In genomic region chr20:36886859-36887778, GRCh38 we compare ENCODE assay signal across 8 cellular contexts. TPM values are rescaled to one million over a fixed set of nuclear protein-coding genes. Genes with fewer than 3 reads are reported as not detected.
DNase-seq lines count a peak whose midpoint lies in the region; ATAC-seq and TF ChIP-seq lines count a peak whose summit lies in the region.

No MANE protein-coding gene starts in this region.

- H3K9me3 ChIP-seq in A673 (ENCODE audit: low read depth, low read length, poor library complexity, severe bottlenecking): no peaks in the 10 kb centered on the region
- no peaks in the 10 kb centered on the region for H3K9me3 ChIP-seq in SK-N-MC (ENCODE audit: low read depth, low read length)
- H3K9me3 ChIP-seq in thoracic aorta: no peaks in the 10 kb centered on the region

- no peaks in the 10 kb centered on the region for H3K9me3 Mint-ChIP-seq in osteocyte (ENCODE audit: unreplicated experiment)

- intact Hi-C loops in A673 (cut with micrococcal nuclease; ENCODE audit: unreplicated experiment): loop anchor here (2.0 to 10.0 kb wide), 2 partner anchors 274 to 672 kb away; no protein-coding TSS in a partner anchor

- peaks cover 5% of the 10 kb centered on the region for H3K4me1 ChIP-seq in A673 (ENCODE audit: insufficient read depth, low read length, poor library complexity, severe bottlenecking)
- peaks cover 6 to 12% of the 10 kb centered on the region in 2 donors for H3K4me1 ChIP-seq in thoracic aorta (ENCODE audit: control insufficient read depth in 1 of 2, low read depth in 2 of 2)

- peak; percentile 53 for ATAC-seq in GM19043 (IDR thresholded peaks at IDR 0.05; ENCODE audit: low read depth, unreplicated experiment)
- ATAC-seq in thoracic aorta (ENCODE audit: insufficient number of reproducible peaks, low FRiP score, low read depth): no peak

- H3K27me3 Mint-ChIP-seq in osteocyte (ENCODE audit: unreplicated experiment): peaks cover 4% of the 10 kb centered on the region

- H3K4me3 ChIP-seq in A673 (ENCODE audit: low read depth, low read length, poor library complexity, severe bottlenecking): no peak overlapping the region
- no peak overlapping the region for H3K4me3 ChIP-seq in SK-N-MC
- H3K4me3 ChIP-seq in thoracic aorta: peak overlapping the region; percentile 49

- H3K4me1 Mint-ChIP-seq in osteocyte (ENCODE audit: unreplicated experiment): peaks cover 11% of the 10 kb centered on the region

- H3K9ac ChIP-seq in SK-N-MC (ENCODE audit: insufficient read length): no peak overlapping the region

- no peak overlapping the region for H3K27ac ChIP-seq in A673 (ENCODE audit: low read depth, low read length, poor library complexity, severe bottlenecking)
- no peak overlapping the region for H3K27ac ChIP-seq in SK-N-MC
- H3K27ac ChIP-seq in thoracic aorta: no peak overlapping the region

- peak overlapping the region; percentile 38 for H3K4me3 Mint-ChIP-seq in osteocyte (ENCODE audit: unreplicated experiment)

- BruUV-seq in A673 (replicated peaks; lab: Mats Ljungman, UMichigan): no TSS peak

- H3K36me3 ChIP-seq in A673 (ENCODE audit: insufficient read depth, low read length, poor library complexity, severe bottlenecking) (no peaks in the 10 kb centered on the region), SK-N-MC (ENCODE audit: insufficient read depth, low read length) (no peaks in the 10 kb centered on the region), thoracic aorta (peaks cover 15% of the 10 kb centered on the region)

- TF ChIP-seq CTCF in A673 (conservative IDR thresholded peaks at IDR 0.05; ENCODE audit: low read depth, low read length) (peak; percentile 97), osteocyte (IDR thresholded peaks at IDR 0.05) (peak; percentile 96), thoracic aorta (IDR thresholded peaks at IDR 0.05) (peak; percentile 94)

- POLR2A ChIA-PET in A673 (lab: Charles Lee; ENCODE audit: low non-redundant PET): no interaction called here

- CTCF ChIA-PET in A673 (lab: Charles Lee): interaction anchor here (0.6 kb wide), 2 partner anchors 14 to 23 kb away, joined by 3 to 6 read pairs; no protein-coding TSS in a partner anchor

- H3K36me3 Mint-ChIP-seq in osteocyte (ENCODE audit: unreplicated experiment): peaks cover 4% of the 10 kb centered on the region

- H3K27me3 ChIP-seq in A673 (replicated peaks; ENCODE audit: insufficient read depth, low read depth, low read length, poor library complexity) (no peaks in the 10 kb centered on the region), thoracic aorta (replicated peaks; ENCODE audit: insufficient read depth) (no peaks in the 10 kb centered on the region)

- H3K27ac Mint-ChIP-seq in osteocyte (ENCODE audit: unreplicated experiment): no peak overlapping the region

- DNase-seq in A673 (ENCODE audit: low spot score): peak; percentile 88
- peak; percentile 87 for DNase-seq in NAMALWA (ENCODE audit: low spot score)
- DNase-seq in SK-N-MC (ENCODE audit: low read depth, low spot score): peak; percentile 30
- peak; percentile 84 for DNase-seq in activated naive CD4-positive, alpha-beta T cell treated with anti-CD3 and anti-CD28 coated beads, Interleukin-2, amount 50 U/mL, for 16 hours
- DNase-seq in glomerular visceral epithelial cell (ENCODE audit: extremely low spot score): peak; percentile 91
- peak; percentile 93 for DNase-seq in osteocyte (ENCODE audit: extremely low spot score, unreplicated experiment)
- DNase-seq in thoracic aorta (ENCODE audit: low spot score): no peak

RNA-seq across cellular contexts. Expression of gene TLDC2, which starts 11.2 kb away (rescaled TPM):
- not detected in 2 replicates for total RNA-seq in A673 (2021)
- 0.26 TPM in 1 of 2 replicates, not detected in the other for total RNA-seq in osteocyte
- 1 to 10 TPM in 1 of 2 donors, not detected in 1; 1.6 TPM for total RNA-seq in thoracic aorta
